ENCODE assay signal across 23 cellular contexts in genomic region chr17:7290685-7291084, GRCh38. TPM values are rescaled to one million over a fixed set of nuclear protein-coding genes. Genes with fewer than 3 reads are reported as not detected.
A peak's percentile ranks its signal among the peaks of the same experiment; 100 is the strongest.
DNase-seq lines count a peak whose midpoint lies in the region; ATAC-seq and TF ChIP-seq lines count a peak whose summit lies in the region.
"Had no signal": no experiment of that assay in that cellular context is flagged by ENCODE, and none has a peak within 500 bp of the region (broad histone marks: within the 10 kb centered on the region; RNA-seq: fewer than 3 reads in every experiment).

No MANE protein-coding gene starts in this region.

- peaks cover 35% of the 10 kb centered on the region for H3K4me1 ChIP-seq in cardiac muscle cell (ENCODE audit: low read depth)
- peaks cover 1 to 97% (median 31%) of the 10 kb centered on the region in 3 donors for H3K4me1 ChIP-seq in gastroesophageal sphincter
- peaks cover 5 to 19% of the 10 kb centered on the region in 2 donors for H3K4me1 ChIP-seq in neuronal stem cell (ENCODE audit: control insufficient read depth in 2 of 2, insufficient read depth in 1 of 2, low read depth in 1 of 2, low read length in 2 of 2)
- peaks cover 53 to 82% (median 74%) of the 10 kb centered on the region in 3 donors for H3K4me1 ChIP-seq in skeletal muscle tissue (ENCODE audit: control insufficient read depth in 3 of 3, insufficient read depth in 3 of 3, low read length in 3 of 3)

- H2BK12ac ChIP-seq in neuronal stem cell (ENCODE audit: low read length) = peak overlapping the region; percentile 22

- TF ChIP-seq EP300 in gastroesophageal sphincter (IDR thresholded peaks at IDR 0.05) = no peak

- H3K9me3 ChIP-seq in cardiac muscle cell (ENCODE audit: low read depth) = no peaks in the 10 kb centered on the region
- no peaks in the 10 kb centered on the region for H3K9me3 ChIP-seq in gastroesophageal sphincter
- peaks cover 0 to 1% of the 10 kb centered on the region in 2 donors for H3K9me3 ChIP-seq in neuronal stem cell (replicated peaks in 1 of 2; ENCODE audit: control insufficient read depth in 2 of 2, insufficient read depth in 1 of 2, low read depth in 1 of 2, low read length in 2 of 2)
- no peaks in the 10 kb centered on the region for H3K9me3 ChIP-seq in skeletal muscle tissue (ENCODE audit: control insufficient read depth in 3 of 3, low read length in 3 of 3)
- H3K9me3 ChIP-seq: BLaER1 had no signal

- no peak overlapping the region for H2BK15ac ChIP-seq in neuronal stem cell (ENCODE audit: low read length)

- H2AK5ac ChIP-seq in neuronal stem cell (ENCODE audit: low read depth, low read length) = peak overlapping the region; percentile 56

- 37 to 66% methylated on average over 6 of the region's 11 CpGs for WGBS in gastroesophageal sphincter (ENCODE audit: low coverage in 1 of 2), 2 donors
- WGBS in neuronal stem cell (ENCODE audit: extremely low coverage in 2 of 2, insufficient read length in 2 of 2, insufficient replicate concordance in 1 of 2), 2 donors = no CpG with 5 or more reads among the region's 11 CpGs

- H3K27me3 ChIP-seq in cardiac muscle cell (peaks cover 4% of the 10 kb centered on the region), gastroesophageal sphincter (peaks cover 40% of the 10 kb centered on the region), neuronal stem cell (ENCODE audit: control insufficient read depth in 3 of 3, insufficient read depth in 3 of 3, low read depth in 1 of 3, low read length in 3 of 3) (peaks cover 8 to 38% (median 33%) of the 10 kb centered on the region in 3 experiments), skeletal muscle tissue (ENCODE audit: control insufficient read depth in 3 of 3, insufficient read depth in 3 of 3, low read length in 3 of 3) (peaks cover 0 to 7% (median 6%) of the 10 kb centered on the region in 3 donors)

- no peak for DNase-seq in cardiac muscle cell (ENCODE audit: low read depth in 1 of 2, low spot score in 1 of 2)
- DNase-seq in left cardiac atrium = no peak
- no peak for DNase-seq in neuronal stem cell (ENCODE audit: low spot score)
- DNase-seq in activated CD4-positive, alpha-beta T cell treated with anti-CD3 and anti-CD28 coated beads for 1 hour = no peak
- DNase-seq: ACHN; CD4-positive, CD25-positive, alpha-beta regulatory T cell; DMS153; H9; NCI-H1048; NCI-H1417; NCI-H1694; NCI-H2029 treated with DMSO at 0.1 percent for 48 hours; NCI-H526 treated with DMSO at 0.1 percent for 48 hours; PC-9; RPMI8226; SHP77 treated with DMSO at 0.1 percent for 48 hours had no signal

- H2BK120ac ChIP-seq in neuronal stem cell (ENCODE audit: low read depth, low read length) = no peak overlapping the region

- H2AFZ ChIP-seq in neuronal stem cell (ENCODE audit: low read length) = no peak overlapping the region
- H2AFZ ChIP-seq: GM23338, PC-9 had no signal

- no peak overlapping the region for H3K4ac ChIP-seq in neuronal stem cell (ENCODE audit: low read length)

- intact Hi-C loops in left cardiac atrium (cut with DNase I) = no loop called here

- peak overlapping the region; percentile 17 for H3K18ac ChIP-seq in neuronal stem cell (ENCODE audit: low read length)

- H3K36me3 ChIP-seq in cardiac muscle cell = peaks cover 12% of the 10 kb centered on the region
- H3K36me3 ChIP-seq in gastroesophageal sphincter = peaks cover 0 to 20% of the 10 kb centered on the region in 2 donors
- peaks cover 0 to 5% of the 10 kb centered on the region in 2 donors for H3K36me3 ChIP-seq in neuronal stem cell (replicated peaks in 1 of 2; ENCODE audit: control insufficient read depth in 2 of 2, insufficient read depth in 2 of 2, low read length in 2 of 2)
- H3K36me3 ChIP-seq in skeletal muscle tissue (ENCODE audit: control insufficient read depth in 3 of 3, insufficient read depth in 3 of 3, low read length in 3 of 3) = peaks cover 13 to 20% (median 14%) of the 10 kb centered on the region in 3 donors
- H3K36me3 ChIP-seq: BLaER1 had no signal

- H3K14ac ChIP-seq in neuronal stem cell (ENCODE audit: low read length) = no peak overlapping the region

- H4K91ac ChIP-seq in neuronal stem cell (ENCODE audit: low read depth, low read length, poor library complexity) = no peak overlapping the region

- H3K4me3 ChIP-seq in cardiac muscle cell (no peak overlapping the region), gastroesophageal sphincter (no peak overlapping the region), neuronal stem cell (ENCODE audit: low read length in 2 of 2) (no peak overlapping the region), skeletal muscle tissue (ENCODE audit: low read length in 3 of 3) (no peak overlapping the region)
- H3K4me3 ChIP-seq: BLaER1, GM23338, PC-9 had no signal

- ATAC-seq in left cardiac atrium (no peak), gastroesophageal sphincter (no peak), HG02623 (IDR thresholded peaks at IDR 0.05; ENCODE audit: unreplicated experiment) (no peak), HG03025 (IDR thresholded peaks at IDR 0.05; ENCODE audit: low FRiP score, unreplicated experiment) (no peak)
- ATAC-seq: GM23338 had no signal

- no peak overlapping the region for H3K23ac ChIP-seq in neuronal stem cell (ENCODE audit: low read depth, low read length, poor library complexity)

- peaks cover 4% of the 10 kb centered on the region for H3K79me1 ChIP-seq in neuronal stem cell (ENCODE audit: low read depth, low read length)

- no peak overlapping the region for H3K4me2 ChIP-seq in neuronal stem cell (ENCODE audit: insufficient read depth, low read length, poor library complexity, severe bottlenecking)
- H3K4me2 ChIP-seq: BLaER1, GM23338, PC-9 had no signal

- H2BK5ac ChIP-seq in neuronal stem cell (ENCODE audit: low read length) = peak overlapping the region; percentile 39

- no peak for TF ChIP-seq CTCF in cardiac muscle cell (IDR thresholded peaks at IDR 0.05; ENCODE audit: low read depth, low read length)
- TF ChIP-seq CTCF in gastroesophageal sphincter (IDR thresholded peaks at IDR 0.05) = no peak

- H3K27ac ChIP-seq in cardiac muscle cell = peak overlapping the region; percentile 23
- peak overlapping the region in 3 of 4 donors; percentile 83 to 98 (median 95) for H3K27ac ChIP-seq in gastroesophageal sphincter
- no peak overlapping the region for H3K27ac ChIP-seq in neuronal stem cell (replicated peaks; ENCODE audit: low read length)
- H3K27ac ChIP-seq in skeletal muscle tissue (ENCODE audit: low read depth, low read length) = peak overlapping the region; percentile 58
- H3K27ac ChIP-seq: BLaER1, PC-9 had no signal

- no peak overlapping the region for H4K8ac ChIP-seq in neuronal stem cell (ENCODE audit: low read depth, low read length)

- TF ChIP-seq POLR2A in gastroesophageal sphincter (IDR thresholded peaks at IDR 0.05) = no peak

- H3K9ac ChIP-seq in neuronal stem cell (ENCODE audit: low read depth, low read length, poor library complexity) = no peak overlapping the region
- H3K9ac ChIP-seq in skeletal muscle tissue (ENCODE audit: low read depth in 1 of 3, low read length in 3 of 3) = peak overlapping the region in 1 of 3 donors; percentile 63
- H3K9ac ChIP-seq: BLaER1 had no signal

RNA-seq across cellular contexts. Expression of gene YBX2, which starts 3.8 kb away (rescaled TPM):
- total RNA-seq in cardiac muscle cell = 27.8 and 56.2 TPM in 2 replicates
- polyA plus RNA-seq in cardiac muscle cell = 20.9 and 32.7 TPM in 2 replicates
- total RNA-seq in left cardiac atrium = 1 to 10 TPM; 1.2 to 1.9 TPM
- total RNA-seq in gastroesophageal sphincter = 1 to 10 TPM; 3.3 to 6.5 (median 5.3) TPM
- polyA plus RNA-seq in neuronal stem cell (2013, experiment 1 of 2) = 7.6 TPM
- polyA plus RNA-seq in neuronal stem cell (2013, experiment 2 of 2) = 7.5 TPM
- 0.52 TPM for total RNA-seq in skeletal muscle tissue
- total RNA-seq: CD4-positive, CD25-positive, alpha-beta regulatory T cell had no signal
- polyA plus RNA-seq: CD4-positive, CD25-positive, alpha-beta regulatory T cell had no signal

RNA-seq across cellular contexts. Expression of gene SLC2A4, which starts 9.2 kb away (rescaled TPM):
- total RNA-seq in cardiac muscle cell (36.3 and 42.6 TPM in 2 replicates), left cardiac atrium (10 to 100 TPM; 79.1 to 87.6 TPM), gastroesophageal sphincter (100 to 1,000 TPM in 3 of 4 donors, 10 to 100 TPM in 1; 71.8 to 200 (median 149) TPM), skeletal muscle tissue (34.4 TPM)
- 23.4 and 32.7 TPM in 2 replicates for polyA plus RNA-seq in cardiac muscle cell
- polyA plus RNA-seq in neuronal stem cell (2013, experiment 1 of 2) = 3.6 TPM
- polyA plus RNA-seq in neuronal stem cell (2013, experiment 2 of 2) = 3.5 TPM
- total RNA-seq: CD4-positive, CD25-positive, alpha-beta regulatory T cell; NCI-H460 had no signal
- polyA plus RNA-seq: CD4-positive, CD25-positive, alpha-beta regulatory T cell had no signal

RNA-seq across cellular contexts. Expression of gene EIF5A, which starts 16.7 kb away (rescaled TPM):
- total RNA-seq in cardiac muscle cell (319 and 545 TPM in 2 replicates), left cardiac atrium (100 to 1,000 TPM; 274 to 374 TPM), gastroesophageal sphincter (100 to 1,000 TPM; 145 to 233 (median 183) TPM), skeletal muscle tissue (185 TPM)
- 719 and 988 TPM in 2 replicates for polyA plus RNA-seq in cardiac muscle cell
- polyA plus RNA-seq in neuronal stem cell (2013, experiment 1 of 2) = 383 TPM
- polyA plus RNA-seq in neuronal stem cell (2013, experiment 2 of 2) = 383 TPM

RNA-seq across cellular contexts. Expression of gene GPS2, which starts 24.5 kb away (rescaled TPM):
- total RNA-seq in cardiac muscle cell = 59.9 and 76.2 TPM in 2 replicates
- polyA plus RNA-seq in cardiac muscle cell = 68.7 and 97.4 TPM in 2 replicates
- total RNA-seq in left cardiac atrium = 10 to 100 TPM; 59.3 to 63.4 TPM
- 100 to 1,000 TPM in 1 of 4 donors, 10 to 100 TPM in 3; 66.9 to 104 (median 82.5) TPM for total RNA-seq in gastroesophageal sphincter
- polyA plus RNA-seq in neuronal stem cell (2013, experiment 1 of 2) = 38.8 TPM
- polyA plus RNA-seq in neuronal stem cell (2013, experiment 2 of 2) = 39.5 TPM
- total RNA-seq in skeletal muscle tissue = 24.5 TPM

RNA-seq across cellular contexts. Expression of gene CLDN7, which starts 28.4 kb away (rescaled TPM):
- total RNA-seq in cardiac muscle cell (0.32 and 0.51 TPM in 2 replicates), left cardiac atrium (1 to 10 TPM; 2.1 to 4.9 TPM), gastroesophageal sphincter (10 to 100 TPM in 1 of 4 donors, 1 to 10 TPM in 2, not detected in 1; 1.4 to 16.9 (median 4.7) TPM), skeletal muscle tissue (not detected)
- 0.83 and 0.99 TPM in 2 replicates for polyA plus RNA-seq in cardiac muscle cell
- polyA plus RNA-seq in neuronal stem cell (2013, experiment 1 of 2) = 0.10 TPM
- polyA plus RNA-seq in neuronal stem cell (2013, experiment 2 of 2) = 0.11 TPM
- total RNA-seq: CD4-positive, CD25-positive, alpha-beta regulatory T cell had no signal
